Comparison of ENCODE assay signal across 9 cellular contexts in the genomic region with DNA sequence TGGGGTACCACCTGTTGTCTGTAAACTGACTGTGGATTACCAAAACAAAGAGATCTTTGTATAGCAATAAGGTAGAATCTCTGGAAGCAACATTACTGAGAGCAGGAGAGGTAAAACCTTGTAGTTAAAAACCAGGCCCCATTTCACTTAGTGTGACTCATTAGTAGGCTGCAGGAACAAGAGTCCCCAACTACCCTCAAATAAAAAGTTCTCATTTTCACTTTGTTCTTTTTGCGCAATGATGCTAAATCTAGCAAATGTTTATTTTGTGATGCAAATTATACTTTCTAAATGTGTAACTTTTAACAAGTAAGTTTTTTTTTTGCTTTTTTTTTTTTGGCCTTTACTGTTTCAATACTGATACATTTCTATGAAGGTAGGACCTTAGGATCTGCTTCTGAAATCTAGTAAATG.
DNase-seq lines count a peak whose midpoint lies in the region; ATAC-seq and TF ChIP-seq lines count a peak whose summit lies in the region.
"Had no signal": no experiment of that assay in that cellular context is flagged by ENCODE, and none has a peak within 500 bp of the region (broad histone marks: within the 10 kb centered on the region; RNA-seq: fewer than 3 reads in every experiment).

No MANE protein-coding gene starts in this region.

- H2AFZ ChIP-seq in DND-41 (ENCODE audit: low read depth, low read length), result no peak overlapping the region

- H3K27ac ChIP-seq in DND-41 (ENCODE audit: low read length), result peak overlapping the region; percentile 24

- H3K4me3 ChIP-seq in DND-41 (ENCODE audit: low read depth in 1 of 2, low read length in 2 of 2) (no peak overlapping the region), foreskin fibroblast (ENCODE audit: low read depth in 1 of 2, low read length in 2 of 2) (no peak overlapping the region)

- ATAC-seq in DND-41 (ENCODE audit: insufficient read depth, low read depth), result 0 out of 3 replicates have a peak, but pooled peaks have one; percentile 23
- peak; percentile 92 for ATAC-seq in GM19035 (IDR thresholded peaks at IDR 0.05; ENCODE audit: unreplicated experiment)
- ATAC-seq in HG02588 (IDR thresholded peaks at IDR 0.05; ENCODE audit: unreplicated experiment), result peak; percentile 97
- peak; percentile 93 for ATAC-seq in HG03460 (IDR thresholded peaks at IDR 0.05; ENCODE audit: unreplicated experiment)
- ATAC-seq in SK-N-SH treated with all-trans-retinoic acid at 6 μM for 48 hours, result no peak

- no peaks in the 10 kb centered on the region for H3K9me3 ChIP-seq in DND-41 (ENCODE audit: insufficient read depth, low read length, severe bottlenecking)

- DNase-seq in DND-41, result no peak
- DNase-seq in foreskin fibroblast, result no peak
- no peak for DNase-seq in islet precursor cell
- DNase-seq in kidney tubule cell (ENCODE audit: low spot score), result no peak
- DNase-seq: glutamatergic neuron had no signal

- no peak overlapping the region for H3K9ac ChIP-seq in DND-41 (ENCODE audit: low read depth, low read length)

- no peak overlapping the region for H3K4me2 ChIP-seq in DND-41 (ENCODE audit: insufficient read depth, low read length)

- peaks cover 15% of the 10 kb centered on the region for H3K79me2 ChIP-seq in DND-41 (ENCODE audit: insufficient read depth, low read length)

- H4K20me1 ChIP-seq in DND-41 (ENCODE audit: insufficient read depth, low read length), result no peaks in the 10 kb centered on the region

- no peaks in the 10 kb centered on the region for H3K4me1 ChIP-seq in DND-41 (ENCODE audit: insufficient read depth, low read length)

- no peak for TF ChIP-seq CTCF in DND-41 (IDR thresholded peaks at IDR 0.05; ENCODE audit: borderline replicate concordance, extremely low read depth, low read length, poor library complexity, severe bottlenecking)
- no peak for TF ChIP-seq CTCF in foreskin fibroblast (IDR thresholded peaks at IDR 0.05; ENCODE audit: low read depth, low read length)

- peaks cover 78% of the 10 kb centered on the region for H3K36me3 ChIP-seq in DND-41 (ENCODE audit: insufficient read depth, low read length)

- no peaks in the 10 kb centered on the region for H3K27me3 ChIP-seq in DND-41 (ENCODE audit: insufficient read depth, low read length, poor library complexity)

TF ChIP-seq in SK-N-SH treated with all-trans-retinoic acid at 6 μM for 48 hours, 23 proteins besides CTCF, POLR2A, EP300 and RAD21:
- TF ChIP-seq ZNF8 (CRISPR knock-in tag; IDR thresholded peaks at IDR 0.05) (no peak), PPARA (CRISPR knock-in tag; IDR thresholded peaks at IDR 0.05; ENCODE audit: borderline replicate concordance) (no peak), ZNF70 (CRISPR knock-in tag; IDR thresholded peaks at IDR 0.05) (no peak), ESRRG (CRISPR knock-in tag; IDR thresholded peaks at IDR 0.05) (no peak), TOX (CRISPR knock-in tag; IDR thresholded peaks at IDR 0.05; ENCODE audit: borderline replicate concordance) (no peak), ZFP30 (CRISPR knock-in tag; IDR thresholded peaks at IDR 0.05) (no peak), ZNF565 (CRISPR knock-in tag; conservative IDR thresholded peaks at IDR 0.05; ENCODE audit: low read depth) (no peak), ISL1 (CRISPR knock-in tag; IDR thresholded peaks at IDR 0.05) (no peak), POU6F1 (CRISPR knock-in tag; IDR thresholded peaks at IDR 0.05; ENCODE audit: borderline replicate concordance, low read depth) (no peak), GLIS3 (CRISPR knock-in tag; IDR thresholded peaks at IDR 0.05) (no peak), ZFP3 (CRISPR knock-in tag; IDR thresholded peaks at IDR 0.05) (no peak), ZC3H10 (CRISPR knock-in tag; IDR thresholded peaks at IDR 0.05) (no peak), CSDC2 (CRISPR knock-in tag; IDR thresholded peaks at IDR 0.05) (no peak), OSR1 (CRISPR knock-in tag; IDR thresholded peaks at IDR 0.05) (no peak), RARB (CRISPR knock-in tag; IDR thresholded peaks at IDR 0.05) (no peak), BACH2 (CRISPR knock-in tag; IDR thresholded peaks at IDR 0.05; ENCODE audit: borderline replicate concordance) (no peak)
- TF ChIP-seq, protein P1, sequence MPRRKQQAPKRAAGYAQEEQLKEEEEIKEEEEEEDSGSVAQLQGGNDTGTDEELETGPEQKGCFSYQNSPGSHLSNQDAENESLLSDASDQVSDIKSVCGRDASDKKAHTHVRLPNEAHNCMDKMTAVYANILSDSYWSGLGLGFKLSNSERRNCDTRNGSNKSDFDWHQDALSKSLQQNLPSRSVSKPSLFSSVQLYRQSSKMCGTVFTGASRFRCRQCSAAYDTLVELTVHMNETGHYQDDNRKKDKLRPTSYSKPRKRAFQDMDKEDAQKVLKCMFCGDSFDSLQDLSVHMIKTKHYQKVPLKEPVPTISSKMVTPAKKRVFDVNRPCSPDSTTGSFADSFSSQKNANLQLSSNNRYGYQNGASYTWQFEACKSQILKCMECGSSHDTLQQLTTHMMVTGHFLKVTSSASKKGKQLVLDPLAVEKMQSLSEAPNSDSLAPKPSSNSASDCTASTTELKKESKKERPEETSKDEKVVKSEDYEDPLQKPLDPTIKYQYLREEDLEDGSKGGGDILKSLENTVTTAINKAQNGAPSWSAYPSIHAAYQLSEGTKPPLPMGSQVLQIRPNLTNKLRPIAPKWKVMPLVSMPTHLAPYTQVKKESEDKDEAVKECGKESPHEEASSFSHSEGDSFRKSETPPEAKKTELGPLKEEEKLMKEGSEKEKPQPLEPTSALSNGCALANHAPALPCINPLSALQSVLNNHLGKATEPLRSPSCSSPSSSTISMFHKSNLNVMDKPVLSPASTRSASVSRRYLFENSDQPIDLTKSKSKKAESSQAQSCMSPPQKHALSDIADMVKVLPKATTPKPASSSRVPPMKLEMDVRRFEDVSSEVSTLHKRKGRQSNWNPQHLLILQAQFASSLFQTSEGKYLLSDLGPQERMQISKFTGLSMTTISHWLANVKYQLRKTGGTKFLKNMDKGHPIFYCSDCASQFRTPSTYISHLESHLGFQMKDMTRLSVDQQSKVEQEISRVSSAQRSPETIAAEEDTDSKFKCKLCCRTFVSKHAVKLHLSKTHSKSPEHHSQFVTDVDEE (CRISPR knock-in tag; IDR thresholded peaks at IDR 0.05), result no peak
- TF ChIP-seq, protein P2, sequence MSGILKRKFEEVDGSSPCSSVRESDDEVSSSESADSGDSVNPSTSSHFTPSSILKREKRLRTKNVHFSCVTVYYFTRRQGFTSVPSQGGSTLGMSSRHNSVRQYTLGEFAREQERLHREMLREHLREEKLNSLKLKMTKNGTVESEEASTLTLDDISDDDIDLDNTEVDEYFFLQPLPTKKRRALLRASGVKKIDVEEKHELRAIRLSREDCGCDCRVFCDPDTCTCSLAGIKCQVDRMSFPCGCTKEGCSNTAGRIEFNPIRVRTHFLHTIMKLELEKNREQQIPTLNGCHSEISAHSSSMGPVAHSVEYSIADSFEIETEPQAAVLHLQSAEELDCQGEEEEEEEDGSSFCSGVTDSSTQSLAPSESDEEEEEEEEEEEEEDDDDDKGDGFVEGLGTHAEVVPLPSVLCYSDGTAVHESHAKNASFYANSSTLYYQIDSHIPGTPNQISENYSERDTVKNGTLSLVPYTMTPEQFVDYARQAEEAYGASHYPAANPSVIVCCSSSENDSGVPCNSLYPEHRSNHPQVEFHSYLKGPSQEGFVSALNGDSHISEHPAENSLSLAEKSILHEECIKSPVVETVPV (CRISPR knock-in tag; IDR thresholded peaks at IDR 0.05), result no peak
- TF ChIP-seq, protein P3, sequence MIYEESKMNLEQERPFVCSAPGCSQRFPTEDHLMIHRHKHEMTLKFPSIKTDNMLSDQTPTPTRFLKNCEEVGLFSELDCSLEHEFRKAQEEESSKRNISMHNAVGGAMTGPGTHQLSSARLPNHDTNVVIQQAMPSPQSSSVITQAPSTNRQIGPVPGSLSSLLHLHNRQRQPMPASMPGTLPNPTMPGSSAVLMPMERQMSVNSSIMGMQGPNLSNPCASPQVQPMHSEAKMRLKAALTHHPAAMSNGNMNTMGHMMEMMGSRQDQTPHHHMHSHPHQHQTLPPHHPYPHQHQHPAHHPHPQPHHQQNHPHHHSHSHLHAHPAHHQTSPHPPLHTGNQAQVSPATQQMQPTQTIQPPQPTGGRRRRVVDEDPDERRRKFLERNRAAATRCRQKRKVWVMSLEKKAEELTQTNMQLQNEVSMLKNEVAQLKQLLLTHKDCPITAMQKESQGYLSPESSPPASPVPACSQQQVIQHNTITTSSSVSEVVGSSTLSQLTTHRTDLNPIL (CRISPR knock-in tag; IDR thresholded peaks at IDR 0.05; ENCODE audit: low read depth), result no peak
TF ChIP-seq in SK-N-SH treated with all-trans-retinoic acid at 6 μM for 48 hours: peak in this region for 0.
